1 cellular context compared by ENCODE assay signal in the genomic region with DNA sequence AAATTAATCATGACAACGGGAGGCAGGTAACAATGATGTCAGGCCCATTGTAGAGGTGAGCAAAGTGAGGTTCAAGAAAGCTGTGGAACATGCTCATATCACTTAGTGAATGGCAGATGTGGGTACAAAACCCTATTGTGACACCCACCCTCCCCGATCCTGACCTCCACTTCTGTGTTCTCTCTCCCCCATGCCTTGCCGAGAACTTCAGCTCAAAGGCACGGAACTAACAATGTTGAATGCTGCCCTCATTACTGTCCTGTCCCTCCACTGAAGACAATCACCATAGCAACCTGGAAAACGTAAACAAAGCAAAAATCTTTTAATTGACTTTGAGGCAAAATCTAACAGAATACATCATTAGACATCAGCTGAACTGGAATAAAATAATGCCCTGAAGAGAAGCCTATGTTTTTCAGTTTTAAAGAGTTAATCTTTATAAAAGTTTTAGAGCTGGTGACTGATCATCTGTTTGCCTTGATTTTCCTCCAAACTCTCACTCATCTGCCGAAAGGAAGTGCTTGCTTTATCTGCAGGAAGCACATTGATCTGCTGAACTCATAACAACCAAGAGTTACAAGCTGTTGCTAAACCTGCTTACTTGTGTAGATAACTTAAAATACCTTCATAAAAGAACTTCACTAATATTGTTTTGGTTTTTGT.
TF ChIP-seq lines count a peak whose summit lies in the region.

No MANE protein-coding gene starts in this region.

TF ChIP-seq in K562, 482 proteins besides CTCF, POLR2A, EP300 and RAD21 (continued from another document and continues in another):
- no peak for TF ChIP-seq SREBF1 (IDR thresholded peaks at IDR 0.05; ENCODE audit: borderline replicate concordance, low read depth, low read length)
- TF ChIP-seq HSF4 (CRISPR knock-in tag; IDR thresholded peaks at IDR 0.05; ENCODE audit: borderline replicate concordance), result no peak
- TF ChIP-seq SP1 (CRISPR knock-in tag; IDR thresholded peaks at IDR 0.05), result no peak
- TF ChIP-seq, protein P1, sequence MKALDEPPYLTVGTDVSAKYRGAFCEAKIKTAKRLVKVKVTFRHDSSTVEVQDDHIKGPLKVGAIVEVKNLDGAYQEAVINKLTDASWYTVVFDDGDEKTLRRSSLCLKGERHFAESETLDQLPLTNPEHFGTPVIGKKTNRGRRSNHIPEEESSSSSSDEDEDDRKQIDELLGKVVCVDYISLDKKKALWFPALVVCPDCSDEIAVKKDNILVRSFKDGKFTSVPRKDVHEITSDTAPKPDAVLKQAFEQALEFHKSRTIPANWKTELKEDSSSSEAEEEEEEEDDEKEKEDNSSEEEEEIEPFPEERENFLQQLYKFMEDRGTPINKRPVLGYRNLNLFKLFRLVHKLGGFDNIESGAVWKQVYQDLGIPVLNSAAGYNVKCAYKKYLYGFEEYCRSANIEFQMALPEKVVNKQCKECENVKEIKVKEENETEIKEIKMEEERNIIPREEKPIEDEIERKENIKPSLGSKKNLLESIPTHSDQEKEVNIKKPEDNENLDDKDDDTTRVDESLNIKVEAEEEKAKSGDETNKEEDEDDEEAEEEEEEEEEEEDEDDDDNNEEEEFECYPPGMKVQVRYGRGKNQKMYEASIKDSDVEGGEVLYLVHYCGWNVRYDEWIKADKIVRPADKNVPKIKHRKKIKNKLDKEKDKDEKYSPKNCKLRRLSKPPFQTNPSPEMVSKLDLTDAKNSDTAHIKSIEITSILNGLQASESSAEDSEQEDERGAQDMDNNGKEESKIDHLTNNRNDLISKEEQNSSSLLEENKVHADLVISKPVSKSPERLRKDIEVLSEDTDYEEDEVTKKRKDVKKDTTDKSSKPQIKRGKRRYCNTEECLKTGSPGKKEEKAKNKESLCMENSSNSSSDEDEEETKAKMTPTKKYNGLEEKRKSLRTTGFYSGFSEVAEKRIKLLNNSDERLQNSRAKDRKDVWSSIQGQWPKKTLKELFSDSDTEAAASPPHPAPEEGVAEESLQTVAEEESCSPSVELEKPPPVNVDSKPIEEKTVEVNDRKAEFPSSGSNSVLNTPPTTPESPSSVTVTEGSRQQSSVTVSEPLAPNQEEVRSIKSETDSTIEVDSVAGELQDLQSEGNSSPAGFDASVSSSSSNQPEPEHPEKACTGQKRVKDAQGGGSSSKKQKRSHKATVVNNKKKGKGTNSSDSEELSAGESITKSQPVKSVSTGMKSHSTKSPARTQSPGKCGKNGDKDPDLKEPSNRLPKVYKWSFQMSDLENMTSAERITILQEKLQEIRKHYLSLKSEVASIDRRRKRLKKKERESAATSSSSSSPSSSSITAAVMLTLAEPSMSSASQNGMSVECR (CRISPR knock-in tag; IDR thresholded peaks at IDR 0.05), result no peak
- TF ChIP-seq, protein P2, sequence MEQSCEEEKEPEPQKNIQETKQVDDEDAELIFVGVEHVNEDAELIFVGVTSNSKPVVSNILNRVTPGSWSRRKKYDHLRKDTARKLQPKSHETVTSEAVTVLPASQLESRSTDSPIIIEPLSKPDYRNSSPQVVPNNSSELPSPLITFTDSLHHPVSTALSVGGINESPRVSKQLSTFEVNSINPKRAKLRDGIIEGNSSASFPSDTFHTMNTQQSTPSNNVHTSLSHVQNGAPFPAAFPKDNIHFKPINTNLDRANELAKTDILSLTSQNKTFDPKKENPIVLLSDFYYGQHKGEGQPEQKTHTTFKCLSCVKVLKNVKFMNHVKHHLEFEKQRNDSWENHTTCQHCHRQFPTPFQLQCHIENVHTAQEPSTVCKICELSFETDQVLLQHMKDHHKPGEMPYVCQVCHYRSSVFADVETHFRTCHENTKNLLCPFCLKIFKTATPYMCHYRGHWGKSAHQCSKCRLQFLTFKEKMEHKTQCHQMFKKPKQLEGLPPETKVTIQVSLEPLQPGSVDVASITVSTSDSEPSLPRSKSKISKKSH (CRISPR knock-in tag; IDR thresholded peaks at IDR 0.05), result no peak
- TF ChIP-seq, protein P3, sequence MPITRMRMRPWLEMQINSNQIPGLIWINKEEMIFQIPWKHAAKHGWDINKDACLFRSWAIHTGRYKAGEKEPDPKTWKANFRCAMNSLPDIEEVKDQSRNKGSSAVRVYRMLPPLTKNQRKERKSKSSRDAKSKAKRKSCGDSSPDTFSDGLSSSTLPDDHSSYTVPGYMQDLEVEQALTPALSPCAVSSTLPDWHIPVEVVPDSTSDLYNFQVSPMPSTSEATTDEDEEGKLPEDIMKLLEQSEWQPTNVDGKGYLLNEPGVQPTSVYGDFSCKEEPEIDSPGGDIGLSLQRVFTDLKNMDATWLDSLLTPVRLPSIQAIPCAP (CRISPR knock-in tag; IDR thresholded peaks at IDR 0.05; ENCODE audit: borderline replicate concordance), result no peak
- no peak for TF ChIP-seq KLF10 (CRISPR knock-in tag; IDR thresholded peaks at IDR 0.05)
- no peak for TF ChIP-seq DIDO1 (tag; IDR thresholded peaks at IDR 0.05; ENCODE audit: low read depth)
- TF ChIP-seq, protein P4, sequence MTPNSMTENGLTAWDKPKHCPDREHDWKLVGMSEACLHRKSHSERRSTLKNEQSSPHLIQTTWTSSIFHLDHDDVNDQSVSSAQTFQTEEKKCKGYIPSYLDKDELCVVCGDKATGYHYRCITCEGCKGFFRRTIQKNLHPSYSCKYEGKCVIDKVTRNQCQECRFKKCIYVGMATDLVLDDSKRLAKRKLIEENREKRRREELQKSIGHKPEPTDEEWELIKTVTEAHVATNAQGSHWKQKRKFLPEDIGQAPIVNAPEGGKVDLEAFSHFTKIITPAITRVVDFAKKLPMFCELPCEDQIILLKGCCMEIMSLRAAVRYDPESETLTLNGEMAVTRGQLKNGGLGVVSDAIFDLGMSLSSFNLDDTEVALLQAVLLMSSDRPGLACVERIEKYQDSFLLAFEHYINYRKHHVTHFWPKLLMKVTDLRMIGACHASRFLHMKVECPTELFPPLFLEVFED (CRISPR knock-in tag; conservative IDR thresholded peaks at IDR 0.05), result no peak
- no peak for TF ChIP-seq ZNF212 (CRISPR knock-in tag; IDR thresholded peaks at IDR 0.05)
- peak; percentile 80 for TF ChIP-seq CCNT2 (IDR thresholded peaks at IDR 0.05; ENCODE audit: borderline replicate concordance, extremely low read depth, insufficient read length, low read depth, low read length)
- TF ChIP-seq NFE2 (IDR thresholded peaks at IDR 0.05; ENCODE audit: low read depth), result peak; percentile 54
- no peak for TF ChIP-seq XRCC3 (IDR thresholded peaks at IDR 0.05)
- TF ChIP-seq SIN3A (IDR thresholded peaks at IDR 0.05; ENCODE audit: borderline replicate concordance in 2 of 2, control insufficient read depth in 1 of 2, low read depth in 2 of 2, low read length in 2 of 2), result no peak
- TF ChIP-seq, protein P5, sequence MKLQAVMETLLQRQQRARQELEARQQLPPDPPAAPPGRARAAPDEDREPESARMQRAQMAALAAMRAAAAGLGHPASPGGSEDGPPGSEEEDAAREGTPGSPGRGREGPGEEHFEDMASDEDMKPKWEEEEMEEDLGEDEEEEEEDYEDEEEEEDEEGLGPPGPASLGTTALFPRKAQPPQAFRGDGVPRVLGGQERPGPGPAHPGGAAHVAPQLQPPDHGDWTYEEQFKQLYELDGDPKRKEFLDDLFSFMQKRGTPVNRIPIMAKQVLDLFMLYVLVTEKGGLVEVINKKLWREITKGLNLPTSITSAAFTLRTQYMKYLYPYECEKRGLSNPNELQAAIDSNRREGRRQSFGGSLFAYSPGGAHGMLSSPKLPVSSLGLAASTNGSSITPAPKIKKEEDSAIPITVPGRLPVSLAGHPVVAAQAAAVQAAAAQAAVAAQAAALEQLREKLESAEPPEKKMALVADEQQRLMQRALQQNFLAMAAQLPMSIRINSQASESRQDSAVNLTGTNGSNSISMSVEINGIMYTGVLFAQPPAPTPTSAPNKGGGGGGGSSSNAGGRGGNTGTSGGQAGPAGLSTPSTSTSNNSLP (IDR thresholded peaks at IDR 0.05; ENCODE audit: borderline replicate concordance, low read depth, low read length), result 0 out of 2 replicates have a peak, but pooled peaks have one; percentile 39
- no peak for TF ChIP-seq LCOR (CRISPR knock-in tag; IDR thresholded peaks at IDR 0.05)
- TF ChIP-seq RUNX1 (IDR thresholded peaks at IDR 0.05; ENCODE audit: low read depth), result no peak
- TF ChIP-seq ZZZ3 (IDR thresholded peaks at IDR 0.05), result no peak
- TF ChIP-seq, protein P6, sequence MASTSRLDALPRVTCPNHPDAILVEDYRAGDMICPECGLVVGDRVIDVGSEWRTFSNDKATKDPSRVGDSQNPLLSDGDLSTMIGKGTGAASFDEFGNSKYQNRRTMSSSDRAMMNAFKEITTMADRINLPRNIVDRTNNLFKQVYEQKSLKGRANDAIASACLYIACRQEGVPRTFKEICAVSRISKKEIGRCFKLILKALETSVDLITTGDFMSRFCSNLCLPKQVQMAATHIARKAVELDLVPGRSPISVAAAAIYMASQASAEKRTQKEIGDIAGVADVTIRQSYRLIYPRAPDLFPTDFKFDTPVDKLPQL (IDR thresholded peaks at IDR 0.05; ENCODE audit: extremely low read depth, insufficient read length), result no peak
- no peak for TF ChIP-seq ESRRA (IDR thresholded peaks at IDR 0.05; ENCODE audit: borderline replicate concordance, low read depth)
- TF ChIP-seq HDGF (IDR thresholded peaks at IDR 0.05), result 0 out of 2 replicates have a peak, but pooled peaks have one; percentile 53
- no peak for TF ChIP-seq KAT2B (IDR thresholded peaks at IDR 0.05; ENCODE audit: low read depth, low read length)
- peak; percentile 69; the same call in 1 of the 2 replicates for TF ChIP-seq JUN (IDR thresholded peaks at IDR 0.05; ENCODE audit: borderline replicate concordance, low read depth, low read length)
- TF ChIP-seq JUN (CRISPR knock-in tag; IDR thresholded peaks at IDR 0.05; ENCODE audit: borderline replicate concordance), result no peak
- TF ChIP-seq TEAD2 (tag; IDR thresholded peaks at IDR 0.05), result no peak
- TF ChIP-seq ZNF41 (CRISPR knock-in tag; conservative IDR thresholded peaks at IDR 0.05), result no peak
- TF ChIP-seq JUNB (CRISPR knock-in tag; conservative IDR thresholded peaks at IDR 0.05), result no peak
- TF ChIP-seq, protein P7, sequence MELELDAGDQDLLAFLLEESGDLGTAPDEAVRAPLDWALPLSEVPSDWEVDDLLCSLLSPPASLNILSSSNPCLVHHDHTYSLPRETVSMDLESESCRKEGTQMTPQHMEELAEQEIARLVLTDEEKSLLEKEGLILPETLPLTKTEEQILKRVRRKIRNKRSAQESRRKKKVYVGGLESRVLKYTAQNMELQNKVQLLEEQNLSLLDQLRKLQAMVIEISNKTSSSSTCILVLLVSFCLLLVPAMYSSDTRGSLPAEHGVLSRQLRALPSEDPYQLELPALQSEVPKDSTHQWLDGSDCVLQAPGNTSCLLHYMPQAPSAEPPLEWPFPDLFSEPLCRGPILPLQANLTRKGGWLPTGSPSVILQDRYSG (tag; conservative IDR thresholded peaks at IDR 0.05; ENCODE audit: low read depth), result no peak
- TF ChIP-seq, protein P8, sequence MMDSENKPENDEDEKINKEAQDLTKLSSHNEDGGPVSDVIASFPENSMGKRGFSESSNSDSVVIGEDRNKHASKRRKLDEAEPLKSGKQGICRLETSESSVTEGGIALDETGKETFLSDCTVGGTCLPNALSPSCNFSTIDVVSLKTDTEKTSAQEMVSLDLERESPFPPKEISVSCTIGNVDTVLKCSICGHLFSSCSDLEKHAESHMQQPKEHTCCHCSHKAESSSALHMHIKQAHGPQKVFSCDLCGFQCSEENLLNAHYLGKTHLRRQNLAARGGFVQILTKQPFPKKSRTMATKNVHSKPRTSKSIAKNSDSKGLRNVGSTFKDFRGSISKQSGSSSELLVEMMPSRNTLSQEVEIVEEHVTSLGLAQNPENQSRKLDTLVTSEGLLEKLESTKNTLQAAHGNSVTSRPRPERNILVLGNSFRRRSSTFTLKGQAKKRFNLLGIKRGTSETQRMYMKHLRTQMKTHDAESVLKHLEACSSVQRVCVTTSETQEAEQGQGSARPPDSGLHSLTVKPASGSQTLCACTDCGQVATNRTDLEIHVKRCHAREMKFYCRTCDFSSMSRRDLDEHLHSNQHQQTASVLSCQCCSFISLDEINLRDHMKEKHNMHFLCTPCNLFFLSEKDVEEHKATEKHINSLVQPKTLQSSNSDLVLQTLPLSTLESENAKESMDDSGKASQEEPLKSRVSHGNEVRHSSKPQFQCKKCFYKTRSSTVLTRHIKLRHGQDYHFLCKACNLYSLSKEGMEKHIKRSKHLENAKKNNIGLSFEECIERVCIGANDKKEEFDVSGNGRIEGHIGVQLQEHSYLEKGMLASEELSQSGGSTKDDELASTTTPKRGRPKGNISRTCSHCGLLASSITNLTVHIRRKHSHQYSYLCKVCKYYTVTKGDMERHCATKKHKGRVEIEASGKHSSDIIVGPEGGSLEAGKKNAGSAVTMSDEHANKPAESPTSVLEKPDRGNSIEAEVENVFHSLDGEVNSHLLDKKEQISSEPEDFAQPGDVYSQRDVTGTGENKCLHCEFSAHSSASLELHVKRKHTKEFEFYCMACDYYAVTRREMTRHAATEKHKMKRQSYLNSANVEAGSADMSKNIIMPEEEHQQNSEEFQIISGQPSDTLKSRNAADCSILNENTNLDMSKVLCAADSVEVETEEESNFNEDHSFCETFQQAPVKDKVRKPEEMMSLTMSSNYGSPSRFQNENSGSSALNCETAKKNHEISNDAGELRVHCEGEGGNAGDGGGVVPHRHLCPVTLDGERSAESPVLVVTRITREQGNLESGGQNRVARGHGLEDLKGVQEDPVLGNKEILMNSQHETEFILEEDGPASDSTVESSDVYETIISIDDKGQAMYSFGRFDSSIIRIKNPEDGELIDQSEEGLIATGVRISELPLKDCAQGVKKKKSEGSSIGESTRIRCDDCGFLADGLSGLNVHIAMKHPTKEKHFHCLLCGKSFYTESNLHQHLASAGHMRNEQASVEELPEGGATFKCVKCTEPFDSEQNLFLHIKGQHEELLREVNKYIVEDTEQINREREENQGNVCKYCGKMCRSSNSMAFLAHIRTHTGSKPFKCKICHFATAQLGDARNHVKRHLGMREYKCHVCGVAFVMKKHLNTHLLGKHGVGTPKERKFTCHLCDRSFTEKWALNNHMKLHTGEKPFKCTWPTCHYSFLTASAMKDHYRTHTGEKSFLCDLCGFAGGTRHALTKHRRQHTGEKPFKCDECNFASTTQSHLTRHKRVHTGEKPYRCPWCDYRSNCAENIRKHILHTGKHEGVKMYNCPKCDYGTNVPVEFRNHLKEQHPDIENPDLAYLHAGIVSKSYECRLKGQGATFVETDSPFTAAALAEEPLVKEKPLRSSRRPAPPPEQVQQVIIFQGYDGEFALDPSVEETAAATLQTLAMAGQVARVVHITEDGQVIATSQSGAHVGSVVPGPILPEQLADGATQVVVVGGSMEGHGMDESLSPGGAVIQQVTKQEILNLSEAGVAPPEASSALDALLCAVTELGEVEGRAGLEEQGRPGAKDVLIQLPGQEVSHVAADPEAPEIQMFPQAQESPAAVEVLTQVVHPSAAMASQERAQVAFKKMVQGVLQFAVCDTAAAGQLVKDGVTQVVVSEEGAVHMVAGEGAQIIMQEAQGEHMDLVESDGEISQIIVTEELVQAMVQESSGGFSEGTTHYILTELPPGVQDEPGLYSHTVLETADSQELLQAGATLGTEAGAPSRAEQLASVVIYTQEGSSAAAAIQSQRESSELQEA (IDR thresholded peaks at IDR 0.05; ENCODE audit: low read depth), result no peak
- TF ChIP-seq YBX1 (IDR thresholded peaks at IDR 0.05), result no peak
- peak in 1 of 3 experiments; percentile 10 for TF ChIP-seq YY1 (IDR thresholded peaks at IDR 0.05; ENCODE audit: borderline replicate concordance in 1 of 3, control insufficient read depth in 1 of 3, extremely low read depth in 1 of 3, insufficient read depth in 3 of 3, insufficient read length in 1 of 3, insufficient replicate concordance in 2 of 3, low read depth in 1 of 3, low read length in 2 of 3)
- TF ChIP-seq, protein P9, sequence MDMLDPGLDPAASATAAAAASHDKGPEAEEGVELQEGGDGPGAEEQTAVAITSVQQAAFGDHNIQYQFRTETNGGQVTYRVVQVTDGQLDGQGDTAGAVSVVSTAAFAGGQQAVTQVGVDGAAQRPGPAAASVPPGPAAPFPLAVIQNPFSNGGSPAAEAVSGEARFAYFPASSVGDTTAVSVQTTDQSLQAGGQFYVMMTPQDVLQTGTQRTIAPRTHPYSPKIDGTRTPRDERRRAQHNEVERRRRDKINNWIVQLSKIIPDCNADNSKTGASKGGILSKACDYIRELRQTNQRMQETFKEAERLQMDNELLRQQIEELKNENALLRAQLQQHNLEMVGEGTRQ (CRISPR knock-in tag; IDR thresholded peaks at IDR 0.05), result no peak
- TF ChIP-seq ZNF830 (CRISPR knock-in tag; IDR thresholded peaks at IDR 0.05), result no peak
- TF ChIP-seq NFE2L1 (tag; IDR thresholded peaks at IDR 0.05; ENCODE audit: borderline replicate concordance, low read depth), result no peak
- no peak for TF ChIP-seq ZNF431 (CRISPR knock-in tag; IDR thresholded peaks at IDR 0.05)
